Comparison of ENCODE assay signal across 14 cellular contexts in the genomic region with DNA sequence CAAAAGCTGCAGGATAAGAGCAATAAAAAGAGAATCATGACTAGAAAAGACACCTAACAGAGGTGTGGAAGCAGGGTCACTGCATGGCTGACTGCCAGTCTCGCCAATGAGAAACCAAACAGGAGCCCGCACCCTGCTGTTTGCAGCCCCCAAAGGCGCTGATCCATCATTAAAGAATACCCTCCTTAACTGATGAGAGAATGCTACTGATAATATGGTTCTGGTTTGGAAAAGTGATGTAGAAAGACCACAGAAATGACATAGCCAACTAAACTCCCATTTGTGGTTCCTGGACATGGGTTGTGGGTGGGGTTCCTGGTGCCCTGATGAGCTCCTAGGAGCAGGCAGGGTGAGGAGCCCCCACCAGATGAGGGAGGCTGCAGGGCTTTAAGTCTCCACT.
A peak's percentile ranks its signal among the peaks of the same experiment; 100 is the strongest.
DNase-seq lines count a peak whose midpoint lies in the region; TF ChIP-seq lines count a peak whose summit lies in the region.
"Had no signal": no experiment of that assay in that cellular context is flagged by ENCODE, and none has a peak within 500 bp of the region (broad histone marks: within the 10 kb centered on the region; RNA-seq: fewer than 3 reads in every experiment).

No MANE protein-coding gene starts in this region.

- intact Hi-C loops in sigmoid colon (cut with DNase I): no loop called here

- no peak for TF ChIP-seq CTCF in sigmoid colon (IDR thresholded peaks at IDR 0.05)

- no peak for TF ChIP-seq POLR2A in sigmoid colon (IDR thresholded peaks at IDR 0.05)

- H3K27me3 ChIP-seq in sigmoid colon: no peaks in the 10 kb centered on the region

- H3K36me3 ChIP-seq in sigmoid colon: peaks cover 0 to under 1% (median 0%) of the 10 kb centered on the region in 4 donors

- H3K4me3 ChIP-seq in sigmoid colon: no peak overlapping the region
- H3K4me3 ChIP-seq: BLaER1 had no signal

- peak; percentile 25 for DNase-seq in AG20443 (ENCODE audit: low spot score)
- peak; percentile 80 for DNase-seq in NCI-H69 (lab: John Stamatoyannopoulos, UW)
- peak; percentile 24 for DNase-seq in mesenteric fat pad (ENCODE audit: low spot score)
- peak; percentile 20 for DNase-seq in sigmoid colon
- DNase-seq in GF-D8 (lab: John Stamatoyannopoulos, UW): no peak
- DNase-seq in NCI-H446 treated with DMSO at 0.1 percent for 48 hours (lab: John Stamatoyannopoulos, UW): no peak
- DNase-seq in epidermal melanocyte (ENCODE audit: insufficient read length, low spot score): no peak
- DNase-seq: CD4-positive, alpha-beta T cell; DMS79; Karpas-422; NCI-H1417 treated with DMSO at 0.1 percent for 48 hours; NCI-H187; NK-92 treated with Interleukin-12 subunit alpha and Interleukin-12 subunit beta, amount 100 ng/mL, for 24 hours had no signal

- H3K9me3 ChIP-seq in sigmoid colon: no peaks in the 10 kb centered on the region
- H3K9me3 ChIP-seq: BLaER1 had no signal

- WGBS in sigmoid colon, 2 donors: 91 to 96% methylated on average over 3 of the region's 3 CpGs

- H3K4me1 ChIP-seq in sigmoid colon: peaks cover 0 to 28% (median 24%) of the 10 kb centered on the region in 4 donors

- H3K27ac ChIP-seq in sigmoid colon: no peak overlapping the region
- H3K27ac ChIP-seq: BLaER1 had no signal

- TF ChIP-seq EP300 in sigmoid colon (IDR thresholded peaks at IDR 0.05): no peak

Comparison
In these comparisons a context has a peak if more than half of its experiments do, and no peak if none do; other contexts are left out.
1. DNase-seq: peak in AG20443 (single experiment), NCI-H69 (single experiment), mesenteric fat pad (single experiment) and sigmoid colon (single experiment); none in GF-D8 (single experiment), NCI-H446 treated with DMSO at 0.1 percent for 48 hours (single experiment) and epidermal melanocyte (single experiment).